In genomic region chr17:68175905-68176304, GRCh38 we compare ENCODE assay signal across 18 cellular contexts.
DNase-seq lines count a peak whose midpoint lies in the region; ATAC-seq and TF ChIP-seq lines count a peak whose summit lies in the region.
"Had no signal": no experiment of that assay in that cellular context is flagged by ENCODE, and none has a peak within 500 bp of the region (broad histone marks: within the 10 kb centered on the region; RNA-seq: fewer than 3 reads in every experiment).

No MANE protein-coding gene starts in this region.

- H4K8ac ChIP-seq in trophoblast cell (ENCODE audit: low read depth, low read length) = no peak overlapping the region

- H3K9ac ChIP-seq in DND-41 (ENCODE audit: low read depth, low read length) = no peak overlapping the region
- no peak overlapping the region for H3K9ac ChIP-seq in neural progenitor cell
- H3K9ac ChIP-seq in trophoblast cell (ENCODE audit: low read length) = no peak overlapping the region
- H3K9ac ChIP-seq: GM23248 had no signal

- H3K4me3 ChIP-seq in DND-41 (ENCODE audit: low read depth in 1 of 2, low read length in 2 of 2) (no peak overlapping the region), HEK293 (ENCODE audit: low read depth, low read length) (no peak overlapping the region), neural progenitor cell (no peak overlapping the region), trophoblast cell (ENCODE audit: low read depth, low read length) (peak overlapping the region; percentile 29), sigmoid colon (no peak overlapping the region), spleen (no peak overlapping the region)
- H3K4me3 ChIP-seq: GM23248 had no signal

- H2BK120ac ChIP-seq in trophoblast cell (ENCODE audit: insufficient read depth, low read length, poor library complexity) = no peak overlapping the region

- no peaks in the 10 kb centered on the region for H3K36me3 ChIP-seq in DND-41 (ENCODE audit: insufficient read depth, low read length)
- H3K36me3 ChIP-seq in HEK293 (ENCODE audit: control insufficient read depth in 2 of 2, insufficient read depth in 1 of 2, low read length in 2 of 2) = no peaks in the 10 kb centered on the region
- no peaks in the 10 kb centered on the region for H3K36me3 ChIP-seq in neural progenitor cell
- H3K36me3 ChIP-seq in trophoblast cell (ENCODE audit: control insufficient read depth in 1 of 2, insufficient read depth in 2 of 2, low read length in 2 of 2) = no peaks in the 10 kb centered on the region
- no peaks in the 10 kb centered on the region for H3K36me3 ChIP-seq in sigmoid colon
- H3K36me3 ChIP-seq in spleen = no peaks in the 10 kb centered on the region

- H3K27ac ChIP-seq in DND-41 (ENCODE audit: low read length) (peak overlapping the region; percentile 75), HEK293 (ENCODE audit: extremely low read depth, low read depth, low read length) (no peak overlapping the region), neural progenitor cell (no peak overlapping the region), trophoblast cell (ENCODE audit: low read depth, low read length) (no peak overlapping the region), sigmoid colon (no peak overlapping the region), spleen (no peak overlapping the region)
- H3K27ac ChIP-seq: GM23248 had no signal

- POLR2A ChIA-PET in HEK293 (lab: Yijun Ruan, JAX) = no interaction called here

- H3K4me1 ChIP-seq in DND-41 (ENCODE audit: insufficient read depth, low read length) = peaks cover 50% of the 10 kb centered on the region
- H3K4me1 ChIP-seq in HEK293 (ENCODE audit: control insufficient read depth, insufficient read depth, low read length) = no peaks in the 10 kb centered on the region
- H3K4me1 ChIP-seq in neural progenitor cell = no peaks in the 10 kb centered on the region
- H3K4me1 ChIP-seq in trophoblast cell (ENCODE audit: control insufficient read depth in 1 of 2, insufficient read depth in 2 of 2, low read length in 2 of 2) = peaks cover 0 to 3% of the 10 kb centered on the region in 2 experiments
- H3K4me1 ChIP-seq in sigmoid colon = no peaks in the 10 kb centered on the region
- peaks cover 0 to 18% (median 4%) of the 10 kb centered on the region in 6 donors for H3K4me1 ChIP-seq in spleen

- no peak overlapping the region for H4K91ac ChIP-seq in trophoblast cell (ENCODE audit: low read depth, low read length)

- no peak overlapping the region for H4K12ac ChIP-seq in trophoblast cell (ENCODE audit: low read depth, low read length)

- no peak for TF ChIP-seq EP300 in sigmoid colon (IDR thresholded peaks at IDR 0.05)

- no peaks in the 10 kb centered on the region for H4K20me1 ChIP-seq in DND-41 (ENCODE audit: insufficient read depth, low read length)
- H4K20me1 ChIP-seq in neural progenitor cell (ENCODE audit: low read depth) = no peaks in the 10 kb centered on the region

- no peak overlapping the region for H2BK12ac ChIP-seq in trophoblast cell (ENCODE audit: low read length)

- CTCF ChIA-PET in HEK293 (lab: Yijun Ruan, JAX) = interaction anchor here (0.5 to 2.4 kb wide), 8 partner anchors 25 to 424 kb away, joined by 3 to 14 read pairs (median 4); no protein-coding TSS in a partner anchor

- H3K9me3 Mint-ChIP-seq in neural progenitor cell = no peaks in the 10 kb centered on the region
- H3K9me3 Mint-ChIP-seq: H9, HFFc6 had no signal

- H3K4ac ChIP-seq in trophoblast cell (ENCODE audit: low read depth, low read length) = no peak overlapping the region

- no peaks in the 10 kb centered on the region for H3K4me1 Mint-ChIP-seq in neural progenitor cell

- no peak overlapping the region for H3K14ac ChIP-seq in trophoblast cell (ENCODE audit: low read length)

- H3K23ac ChIP-seq in trophoblast cell (ENCODE audit: low read length) = no peak overlapping the region

- no peak overlapping the region for H3K18ac ChIP-seq in trophoblast cell (ENCODE audit: low read length)

- no CpG with 5 or more reads among the region's 3 CpGs for WGBS in trophoblast cell (ENCODE audit: extremely low coverage, insufficient coverage, insufficient read length)
- 67 to 95% methylated on average over 3 of the region's 3 CpGs for WGBS in sigmoid colon, 2 donors
- 66 to 100% (median 96%) methylated on average over 2 to 3 of the region's 3 CpGs for whole genome bisulfite sequencing in spleen, 5 donors

- DNase-seq in DND-41 (no peak), neural progenitor cell (ENCODE audit: low spot score) (no peak), trophoblast cell (no peak), sigmoid colon (no peak), spleen (no peak)
- DNase-seq: C1 segment of cervical spinal cord; Calu3; CD4-positive, alpha-beta memory T cell; COR-L47; DMS53; DMS79 treated with DMSO at 0.1 percent for 48 hours; GM23248; H9; HFFc6 had no signal

- H3K4me2 ChIP-seq in DND-41 (ENCODE audit: insufficient read depth, low read length) (no peak overlapping the region), neural progenitor cell (no peak overlapping the region), trophoblast cell (ENCODE audit: low read length) (no peak overlapping the region)

- H2AFZ ChIP-seq in DND-41 (ENCODE audit: low read depth, low read length) (no peak overlapping the region), neural progenitor cell (replicated peaks) (no peak overlapping the region), trophoblast cell (ENCODE audit: insufficient read depth, low read length, poor library complexity) (no peak overlapping the region)
- H2AFZ ChIP-seq: GM23248 had no signal

- H3K27me3 ChIP-seq in DND-41 (ENCODE audit: insufficient read depth, low read length, poor library complexity) (no peaks in the 10 kb centered on the region), neural progenitor cell (no peaks in the 10 kb centered on the region), trophoblast cell (ENCODE audit: insufficient read depth, low read length) (no peaks in the 10 kb centered on the region), sigmoid colon (no peaks in the 10 kb centered on the region), spleen (replicated peaks in 1 of 7) (no peaks in the 10 kb centered on the region)

- no peak for TF ChIP-seq CTCF in DND-41 (IDR thresholded peaks at IDR 0.05; ENCODE audit: borderline replicate concordance, extremely low read depth, low read length, poor library complexity, severe bottlenecking)
- TF ChIP-seq CTCF in HEK293 (tag by site-specific recombination; IDR thresholded peaks at IDR 0.05) = no peak
- no peak for TF ChIP-seq CTCF in neural progenitor cell (IDR thresholded peaks at IDR 0.05)
- no peak for TF ChIP-seq CTCF in sigmoid colon (IDR thresholded peaks at IDR 0.05)
- no peak for TF ChIP-seq CTCF in spleen (IDR thresholded peaks at IDR 0.05 in 8 of 11, conservative IDR thresholded peaks at IDR 0.05 in 3 of 11)

- H3K27me3 Mint-ChIP-seq in neural progenitor cell (ENCODE audit: insufficient read depth, low read depth) = peaks cover 3% of the 10 kb centered on the region
- H3K27me3 Mint-ChIP-seq: CD4-positive, alpha-beta memory T cell had no signal

- intact Hi-C loops in sigmoid colon (cut with DNase I) (no loop called here), spleen (cut with DNase I; ENCODE audit: low total_unique reads) (loop anchor here (10.0 kb wide), 1 partner anchor 289 kb away; no protein-coding TSS in a partner anchor)

- no peak overlapping the region for H2BK5ac ChIP-seq in trophoblast cell (ENCODE audit: low read depth, low read length, poor library complexity)

- no peaks in the 10 kb centered on the region for H3K79me2 ChIP-seq in DND-41 (ENCODE audit: insufficient read depth, low read length)
- no peaks in the 10 kb centered on the region for H3K79me2 ChIP-seq in neural progenitor cell (ENCODE audit: low read depth)
- no peaks in the 10 kb centered on the region for H3K79me2 ChIP-seq in trophoblast cell (ENCODE audit: control insufficient read depth, insufficient read depth, low read length, poor library complexity)

- no peak overlapping the region for H2AK5ac ChIP-seq in trophoblast cell (ENCODE audit: low read length)

- H3K79me1 ChIP-seq in trophoblast cell (ENCODE audit: low read length) = no peaks in the 10 kb centered on the region

- H3K36me3 Mint-ChIP-seq in neural progenitor cell = peaks cover 2% of the 10 kb centered on the region

- no peaks in the 10 kb centered on the region for H3F3A ChIP-seq in neural progenitor cell (ENCODE audit: low read depth)

- no peak for TF ChIP-seq POLR2A in sigmoid colon (IDR thresholded peaks at IDR 0.05)
- TF ChIP-seq POLR2A in spleen (IDR thresholded peaks at IDR 0.05) = no peak

- ATAC-seq in DND-41 (ENCODE audit: insufficient read depth, low read depth) (no peak), HG03280 (IDR thresholded peaks at IDR 0.05; ENCODE audit: unreplicated experiment) (no peak), GM19324 (IDR thresholded peaks at IDR 0.05; ENCODE audit: low FRiP score, unreplicated experiment) (no peak)
- ATAC-seq: HCT116 had no signal

- H3K9me3 ChIP-seq in DND-41 (ENCODE audit: insufficient read depth, low read length, severe bottlenecking) = no peaks in the 10 kb centered on the region
- H3K9me3 ChIP-seq in HEK293 (ENCODE audit: control insufficient read depth, insufficient read depth, low read depth, low read length) = no peaks in the 10 kb centered on the region
- H3K9me3 ChIP-seq in neural progenitor cell (ENCODE audit: low read depth) = no peaks in the 10 kb centered on the region
- H3K9me3 ChIP-seq in trophoblast cell (ENCODE audit: insufficient read depth, low read depth, low read length) = no peaks in the 10 kb centered on the region
- no peaks in the 10 kb centered on the region for H3K9me3 ChIP-seq in sigmoid colon
- H3K9me3 ChIP-seq in spleen = peaks cover 0 to 8% (median 0%) of the 10 kb centered on the region in 8 donors

- H3K27ac Mint-ChIP-seq in neural progenitor cell = no peak overlapping the region
- H3K27ac Mint-ChIP-seq: H9, HFFc6 had no signal

- peak overlapping the region; percentile 6 for H3K4me3 Mint-ChIP-seq in neural progenitor cell
- H3K4me3 Mint-ChIP-seq: CD4-positive, alpha-beta memory T cell; H9; HFFc6 had no signal

TF ChIP-seq in HEK293, 187 proteins besides CTCF, POLR2A, EP300 and RAD21:
- peak; percentile 71; the same call in 1 of the 2 replicates for TF ChIP-seq EGR2 (tag by site-specific recombination; IDR thresholded peaks at IDR 0.05; ENCODE audit: low read depth)
- no peak for TF ChIP-seq MYNN (tag by site-specific recombination; IDR thresholded peaks at IDR 0.05; ENCODE audit: borderline replicate concordance)
- no peak for TF ChIP-seq ZNF112 (tag by site-specific recombination; IDR thresholded peaks at IDR 0.05)
- peak; percentile 74 for TF ChIP-seq ZFHX2 (tag by site-specific recombination; conservative IDR thresholded peaks at IDR 0.05)
- no peak for TF ChIP-seq ZIC2 (tag by site-specific recombination; IDR thresholded peaks at IDR 0.05)
